Comparison of ENCODE assay signal across 23 cellular contexts in the genomic region with DNA sequence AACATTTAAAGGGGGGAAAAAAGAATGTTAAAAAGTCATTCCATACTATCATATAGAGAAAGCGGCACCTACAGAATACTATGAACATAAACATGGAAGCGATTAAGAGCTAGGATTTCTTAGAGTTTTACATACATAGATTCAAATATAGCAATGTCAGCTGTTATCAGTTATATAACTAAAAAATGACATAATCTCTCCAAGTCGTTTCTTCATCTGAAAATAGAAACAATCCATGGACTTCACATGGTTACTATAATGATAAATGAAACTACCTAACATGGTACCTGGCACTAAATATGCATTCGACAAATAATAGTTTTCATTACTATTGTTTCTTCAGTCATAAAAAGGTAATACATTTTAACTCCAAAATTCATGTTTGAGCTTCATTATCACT. TPM values are rescaled to one million over a fixed set of nuclear protein-coding genes. Genes with fewer than 3 reads are reported as not detected.
DNase-seq lines count a peak whose midpoint lies in the region; TF ChIP-seq lines count a peak whose summit lies in the region.
"Had no signal": no experiment of that assay in that cellular context is flagged by ENCODE, and none has a peak within 500 bp of the region (broad histone marks: within the 10 kb centered on the region; RNA-seq: fewer than 3 reads in every experiment).

No MANE protein-coding gene starts in this region.

- H3K27me3 Mint-ChIP-seq in dendritic cell treated with granulocyte-macrophage colony-stimulating factor and Interleukin-4, amounts not matched to agents 40 ng/mL and 50 ng/mL, for 4 days: no peaks in the 10 kb centered on the region
- H3K27me3 Mint-ChIP-seq in glutamatergic neuron (ENCODE audit: unreplicated experiment): peaks cover 5% of the 10 kb centered on the region

- no peaks in the 10 kb centered on the region for H3K9me3 Mint-ChIP-seq in dendritic cell treated with granulocyte-macrophage colony-stimulating factor and Interleukin-4, amounts not matched to agents 40 ng/mL and 50 ng/mL, for 4 days
- peaks cover 2% of the 10 kb centered on the region for H3K9me3 Mint-ChIP-seq in glutamatergic neuron (ENCODE audit: unreplicated experiment)
- H3K9me3 Mint-ChIP-seq: activated T-cell treated with anti-CD3 and anti-CD28 coated beads, Interleukin-2, amount 50 U/mL, for 72 hours had no signal

- H3K36me3 ChIP-seq in ACC112 (ENCODE audit: insufficient read depth, low read length) (peaks cover 15% of the 10 kb centered on the region), HEK293 (ENCODE audit: control insufficient read depth in 2 of 2, insufficient read depth in 1 of 2, low read length in 2 of 2) (peaks cover 7 to 27% of the 10 kb centered on the region in 2 experiments; a peak in 2 of 3 replicates), osteoblast (ENCODE audit: insufficient read depth, low read length) (peaks cover 13% of the 10 kb centered on the region)

- intact Hi-C loops in dendritic cell treated with granulocyte-macrophage colony-stimulating factor and Interleukin-4, amounts not matched to agents 40 ng/mL and 50 ng/mL, for 4 days (cut with micrococcal nuclease): loop anchor here (10.0 kb wide), 1 partner anchor 1621 kb away; no protein-coding TSS in a partner anchor
- intact Hi-C loops in dorsolateral prefrontal cortex (cut with DNase I): loop anchor here in 1 of 2 donors (10.0 kb wide), 1 partner anchor 951 kb away; the partner anchor contains the start of genes PGM3 and RWDD2A

- no peaks in the 10 kb centered on the region for H3K9me3 ChIP-seq in HEK293 (ENCODE audit: control insufficient read depth, insufficient read depth, low read depth, low read length)
- H3K9me3 ChIP-seq in osteoblast (ENCODE audit: low read depth, low read length): no peaks in the 10 kb centered on the region
- H3K9me3 ChIP-seq: adrenal gland, BLaER1, transverse colon had no signal

- peak overlapping the region; percentile 53 for H3K4me2 ChIP-seq in osteoblast (ENCODE audit: insufficient read depth, low read length)
- H3K4me2 ChIP-seq: BLaER1 had no signal

- H3K4me1 ChIP-seq in ACC112 (ENCODE audit: control insufficient read depth, insufficient read depth, low read length, unreplicated experiment) (peaks cover 34% of the 10 kb centered on the region), HEK293 (ENCODE audit: control insufficient read depth, insufficient read depth, low read length) (peaks cover 10% of the 10 kb centered on the region; the same call in 1 of the 2 replicates), osteoblast (ENCODE audit: insufficient read depth, low read length) (peaks cover 18% of the 10 kb centered on the region)

- H3K4me3 ChIP-seq in ACC112 (ENCODE audit: low read depth, low read length): peak overlapping the region; percentile 39; the same call in 1 of the 2 replicates
- H3K4me3 ChIP-seq in HEK293 (ENCODE audit: low read depth, low read length): no peak overlapping the region
- no peak overlapping the region for H3K4me3 ChIP-seq in osteoblast (ENCODE audit: insufficient read depth, low read length)
- H3K4me3 ChIP-seq in dorsolateral prefrontal cortex: peak overlapping the region in 25 of 59 donors; percentile 0 to 92 (median 19)
- H3K4me3 ChIP-seq: adrenal gland, BLaER1, SJSA1, transverse colon had no signal

- peak overlapping the region; percentile 52 for H3K27ac Mint-ChIP-seq in dendritic cell treated with granulocyte-macrophage colony-stimulating factor and Interleukin-4, amounts not matched to agents 40 ng/mL and 50 ng/mL, for 4 days
- no peak overlapping the region for H3K27ac Mint-ChIP-seq in glutamatergic neuron (ENCODE audit: unreplicated experiment)
- H3K27ac Mint-ChIP-seq: activated T-cell treated with anti-CD3 and anti-CD28 coated beads, Interleukin-2, amount 50 U/mL, for 72 hours had no signal

- H3K4me3 Mint-ChIP-seq in dendritic cell treated with granulocyte-macrophage colony-stimulating factor and Interleukin-4, amounts not matched to agents 40 ng/mL and 50 ng/mL, for 4 days: no peak overlapping the region
- no peak overlapping the region for H3K4me3 Mint-ChIP-seq in glutamatergic neuron (ENCODE audit: unreplicated experiment)

- H2AFZ ChIP-seq in ACC112 (ENCODE audit: low read length, unreplicated experiment) (no peak overlapping the region), osteoblast (ENCODE audit: low read length) (no peak overlapping the region)

- H3K79me2 ChIP-seq in ACC112 (ENCODE audit: control insufficient read depth, insufficient read depth, low read length, unreplicated experiment): peaks cover 86% of the 10 kb centered on the region
- H3K79me2 ChIP-seq in osteoblast (ENCODE audit: insufficient read depth, low read length): peaks cover 90% of the 10 kb centered on the region

- H3K4me1 Mint-ChIP-seq in dendritic cell treated with granulocyte-macrophage colony-stimulating factor and Interleukin-4, amounts not matched to agents 40 ng/mL and 50 ng/mL, for 4 days (ENCODE audit: low read depth): peaks cover 44% of the 10 kb centered on the region
- H3K4me1 Mint-ChIP-seq in glutamatergic neuron (ENCODE audit: low read depth, unreplicated experiment): peaks cover 20% of the 10 kb centered on the region

- TF ChIP-seq CTCF in HEK293 (tag by site-specific recombination; IDR thresholded peaks at IDR 0.05): no peak
- no peak for TF ChIP-seq CTCF in osteoblast (IDR thresholded peaks at IDR 0.05; ENCODE audit: extremely low read depth, low read depth, low read length)
- TF ChIP-seq CTCF in dorsolateral prefrontal cortex (IDR thresholded peaks at IDR 0.05 in 54 of 56, conservative IDR thresholded peaks at IDR 0.05 in 2 of 56; ENCODE audit: low read depth in 1 of 56, partially characterized antibody in 56 of 56): no peak
- no peak for TF ChIP-seq CTCF in glutamatergic neuron (IDR thresholded peaks at IDR 0.05; ENCODE audit: partially characterized antibody, unreplicated experiment)

- H3K27me3 ChIP-seq in ACC112 (ENCODE audit: insufficient read depth, low read length) (no peaks in the 10 kb centered on the region), osteoblast (ENCODE audit: insufficient read depth, low read length) (no peaks in the 10 kb centered on the region), dorsolateral prefrontal cortex (no peaks in the 10 kb centered on the region)
- H3K27me3 ChIP-seq: adrenal gland, BLaER1, SJSA1, transverse colon had no signal

- DNase-seq in osteoblast (ENCODE audit: insufficient read length, low spot score, missing footprints) (no peak), dorsolateral prefrontal cortex (no peak), NCI-H526 treated with DMSO at 0.1 percent for 48 hours (lab: John Stamatoyannopoulos, UW) (no peak), glutamatergic neuron (no peak)
- DNase-seq in stimulated activated CD4-positive, alpha-beta T cell treated with anti-CD3 and anti-CD28 coated beads, Interleukin-15, amount 100 ng/mL, for 24 hours: no peak
- DNase-seq: activated CD4-positive, alpha-beta T cell treated with anti-CD3 and anti-CD28 coated beads, Interleukin-2, amount 50 U/mL, for 48 hours; activated naive CD4-positive, alpha-beta T cell; activated T-cell treated with anti-CD3 and anti-CD28 coated beads, Interleukin-2, amount 50 U/mL, for 72 hours; adrenal gland; H7; NCI-H446 treated with DMSO at 0.1 percent for 48 hours; posterior cingulate gyrus; right cardiac atrium; RPMI8226; stimulated activated CD4-positive, alpha-beta T cell treated with anti-CD3 and anti-CD28 coated beads, Interleukin-12 subunit alpha, Interleukin-12 subunit beta, amount 100 ng/mL, for 4 hours; stimulated activated CD4-positive, alpha-beta T cell treated with anti-CD3 and anti-CD28 coated beads, Interleukin-4, amount 100 ng/mL, for 24 hours; transverse colon had no signal

- POLR2A ChIA-PET in HEK293 (lab: Yijun Ruan, JAX): no interaction called here

- peaks cover 22% of the 10 kb centered on the region for H4K20me1 ChIP-seq in osteoblast (ENCODE audit: insufficient read depth, low read length)
- H4K20me1 ChIP-seq: BLaER1 had no signal

- H3K36me3 Mint-ChIP-seq in dendritic cell treated with granulocyte-macrophage colony-stimulating factor and Interleukin-4, amounts not matched to agents 40 ng/mL and 50 ng/mL, for 4 days (ENCODE audit: low read depth): peaks cover 52% of the 10 kb centered on the region
- no peaks in the 10 kb centered on the region for H3K36me3 Mint-ChIP-seq in glutamatergic neuron (ENCODE audit: unreplicated experiment)

- CTCF ChIA-PET in HEK293 (lab: Yijun Ruan, JAX): interaction anchor here (0.5 to 1.5 kb wide), 5 partner anchors 8 to 1501 kb away, joined by 3 to 8 read pairs (median 4); no protein-coding TSS in a partner anchor

- H3K27ac ChIP-seq in ACC112 (ENCODE audit: low read depth, low read length) (no peak overlapping the region), HEK293 (ENCODE audit: extremely low read depth, low read depth, low read length) (no peak overlapping the region), osteoblast (ENCODE audit: low read depth, low read length) (no peak overlapping the region), dorsolateral prefrontal cortex (peak overlapping the region in 29 of 59 donors; percentile 1 to 74 (median 30))
- H3K27ac ChIP-seq: BLaER1, HL-60, SJSA1, transverse colon had no signal

TF ChIP-seq in HEK293, 187 proteins besides CTCF, POLR2A, EP300 and RAD21:
- TF ChIP-seq, protein P1, sequence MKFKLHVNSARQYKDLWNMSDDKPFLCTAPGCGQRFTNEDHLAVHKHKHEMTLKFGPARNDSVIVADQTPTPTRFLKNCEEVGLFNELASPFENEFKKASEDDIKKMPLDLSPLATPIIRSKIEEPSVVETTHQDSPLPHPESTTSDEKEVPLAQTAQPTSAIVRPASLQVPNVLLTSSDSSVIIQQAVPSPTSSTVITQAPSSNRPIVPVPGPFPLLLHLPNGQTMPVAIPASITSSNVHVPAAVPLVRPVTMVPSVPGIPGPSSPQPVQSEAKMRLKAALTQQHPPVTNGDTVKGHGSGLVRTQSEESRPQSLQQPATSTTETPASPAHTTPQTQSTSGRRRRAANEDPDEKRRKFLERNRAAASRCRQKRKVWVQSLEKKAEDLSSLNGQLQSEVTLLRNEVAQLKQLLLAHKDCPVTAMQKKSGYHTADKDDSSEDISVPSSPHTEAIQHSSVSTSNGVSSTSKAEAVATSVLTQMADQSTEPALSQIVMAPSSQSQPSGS (tag by site-specific recombination; IDR thresholded peaks at IDR 0.05; ENCODE audit: low read depth): peak; percentile 58; the same call in 1 of the 2 replicates
- TF ChIP-seq ZNF155 (tag by site-specific recombination; IDR thresholded peaks at IDR 0.05): no peak

RNA-seq across cellular contexts. Expression of gene IBTK, which starts 3.7 kb away (rescaled TPM):
- total RNA-seq in osteoblast: 70.6 and 72.8 TPM in 2 replicates
- total RNA-seq in dorsolateral prefrontal cortex: 10 to 100 TPM; 24.8 to 47.0 (median 36.3) TPM
- total RNA-seq in glutamatergic neuron (ENCODE audit: unreplicated experiment): 36.1 TPM
